Comparison of ENCODE assay signal across 13 cellular contexts in genomic region chr20:44811150-44811685, GRCh38. TPM values are rescaled to one million over a fixed set of nuclear protein-coding genes. Genes with fewer than 3 reads are reported as not detected.
DNase-seq lines count a peak whose midpoint lies in the region; ATAC-seq and TF ChIP-seq lines count a peak whose summit lies in the region.
"Had no signal": no experiment of that assay in that cellular context is flagged by ENCODE, and none has a peak within 500 bp of the region (broad histone marks: within the 10 kb centered on the region; RNA-seq: fewer than 3 reads in every experiment).

No MANE protein-coding gene starts in this region.

- H4K20me1 ChIP-seq in mammary epithelial cell (ENCODE audit: insufficient read depth, low read length) = peaks cover 1% of the 10 kb centered on the region

- 82% methylated on average over 13 of the region's 15 CpGs for WGBS in mammary epithelial cell (ENCODE audit: low coverage, missing lambda C conversion rate)

- no peaks in the 10 kb centered on the region for H3K36me3 ChIP-seq in Caco-2 (ENCODE audit: control insufficient read depth, insufficient read depth, low read length)
- H3K36me3 ChIP-seq in mammary epithelial cell (ENCODE audit: insufficient read depth, low read length) = no peaks in the 10 kb centered on the region
- H3K36me3 ChIP-seq: tibial artery had no signal

- no peaks in the 10 kb centered on the region for H3K4me1 Mint-ChIP-seq in Caco-2 (ENCODE audit: low read depth, unreplicated experiment)
- H3K4me1 Mint-ChIP-seq in IgD-negative memory B cell = peaks cover 0 to 4% (median 3%) of the 10 kb centered on the region in 3 donors
- peaks cover 0 to 11% of the 10 kb centered on the region in 2 donors for H3K4me1 Mint-ChIP-seq in effector memory CD8-positive, alpha-beta T cell (ENCODE audit: low read depth in 2 of 2)
- H3K4me1 Mint-ChIP-seq in nephron = peaks cover 41% of the 10 kb centered on the region

- POLR2A ChIA-PET in Caco-2 (lab: Charles Lee) = no interaction called here

- H3K27ac ChIP-seq in mammary epithelial cell (ENCODE audit: insufficient read depth, low read depth, low read length) = no peak overlapping the region
- H3K27ac ChIP-seq: foreskin keratinocyte, tibial artery had no signal

- peak in 1 of 2 experiments; percentile 44 for DNase-seq in Caco-2
- no peak for DNase-seq in effector memory CD8-positive, alpha-beta T cell
- no peak for DNase-seq in DMS79 treated with DMSO at 0.1 percent for 48 hours (lab: John Stamatoyannopoulos, UW)
- no peak for DNase-seq in stimulated activated CD4-positive, alpha-beta T cell treated with anti-CD3 and anti-CD28 coated beads, Interleukin-4, amount 100 ng/mL, for 24 hours
- no peak for DNase-seq in mammary epithelial cell
- no peak for DNase-seq in NCI-H1105 treated with DMSO at 0.1 percent for 48 hours (lab: John Stamatoyannopoulos, UW)
- DNase-seq: amniotic stem cell, foreskin keratinocyte, left cardiac atrium, small intestine, tibial artery had no signal

- BruUV-seq in Caco-2 (replicated peaks; lab: Mats Ljungman, UMichigan) (no TSS peak), mammary epithelial cell (replicated peaks; lab: Mats Ljungman, UMichigan) (no TSS peak)

- in situ Hi-C loops in mammary epithelial cell (cut with MboI; ENCODE audit: low sequenced_read_pairs in 2 of 2) = no loop called here

- H3K79me2 ChIP-seq in mammary epithelial cell (ENCODE audit: insufficient read depth, low read length) = no peaks in the 10 kb centered on the region

- H3K9me3 Mint-ChIP-seq in Caco-2 (ENCODE audit: unreplicated experiment) (no peaks in the 10 kb centered on the region), IgD-negative memory B cell (peaks cover 0 to 4% (median 0%) of the 10 kb centered on the region in 3 donors), nephron (peaks cover 15% of the 10 kb centered on the region)
- no peaks in the 10 kb centered on the region for H3K9me3 Mint-ChIP-seq in effector memory CD8-positive, alpha-beta T cell

- no peak overlapping the region for H3K4me3 ChIP-seq in Caco-2 (ENCODE audit: low read depth, low read length)
- H3K4me3 ChIP-seq in mammary epithelial cell (replicated peaks in 1 of 3; ENCODE audit: insufficient read depth in 1 of 3, low read depth in 2 of 3, low read length in 3 of 3) = no peak overlapping the region

- H3K27me3 ChIP-seq in Caco-2 (replicated peaks; ENCODE audit: control insufficient read depth, insufficient read depth, low read length) = peaks cover 5% of the 10 kb centered on the region; the same call in 1 of the 2 replicates
- H3K27me3 ChIP-seq in mammary epithelial cell (ENCODE audit: insufficient read depth, low read length) = peaks cover 35% of the 10 kb centered on the region

- peaks cover 5% of the 10 kb centered on the region; the same call in 1 of the 2 replicates for H3K4me1 ChIP-seq in Caco-2
- H3K4me1 ChIP-seq in mammary epithelial cell (ENCODE audit: insufficient read depth, low read length) = no peaks in the 10 kb centered on the region
- H3K4me1 ChIP-seq: foreskin keratinocyte had no signal

- H3K36me3 Mint-ChIP-seq in Caco-2 (ENCODE audit: insufficient read depth, unreplicated experiment) (peaks cover 6% of the 10 kb centered on the region), IgD-negative memory B cell (peaks cover 2% of the 10 kb centered on the region), nephron (ENCODE audit: low read depth) (no peaks in the 10 kb centered on the region)
- no peaks in the 10 kb centered on the region for H3K36me3 Mint-ChIP-seq in effector memory CD8-positive, alpha-beta T cell (ENCODE audit: insufficient read depth)

- H3K27me3 Mint-ChIP-seq in Caco-2 (ENCODE audit: insufficient read depth, unreplicated experiment) (peaks cover 26% of the 10 kb centered on the region), IgD-negative memory B cell (peaks cover 56% of the 10 kb centered on the region), nephron (ENCODE audit: low read depth) (peaks cover 52% of the 10 kb centered on the region)
- H3K27me3 Mint-ChIP-seq in effector memory CD8-positive, alpha-beta T cell = peaks cover 59 to 74% of the 10 kb centered on the region in 2 donors

- ATAC-seq in effector memory CD8-positive, alpha-beta T cell (replicated peaks) = no peak

- intact Hi-C loops in Caco-2 (cut with micrococcal nuclease; ENCODE audit: unreplicated experiment) = loop anchor here (5.0 kb wide), 1 partner anchor 36 kb away; no protein-coding TSS in a partner anchor
- intact Hi-C loops in mammary epithelial cell (cut with micrococcal nuclease) = no loop called here

- no peaks in the 10 kb centered on the region for H3K9me3 ChIP-seq in Caco-2
- H3K9me3 ChIP-seq in mammary epithelial cell (replicated peaks; ENCODE audit: insufficient read depth, low read length) = peaks cover 6% of the 10 kb centered on the region

- no peak overlapping the region for H3K4me2 ChIP-seq in mammary epithelial cell (ENCODE audit: insufficient read depth, low read depth, low read length)

- CTCF ChIA-PET in Caco-2 (lab: Charles Lee) = interaction anchor here (0.5 kb wide), 1 partner anchor 127 kb away, joined by 3 read pairs; no protein-coding TSS in a partner anchor
- CTCF ChIA-PET in mammary epithelial cell (lab: Charles Lee; ENCODE audit: low non-redundant PET) = no interaction called here

- peak overlapping the region; percentile 63 for H3K4me3 Mint-ChIP-seq in Caco-2 (ENCODE audit: unreplicated experiment)
- peak overlapping the region in 3 of 4 donors; percentile 19 to 59 (median 35) for H3K4me3 Mint-ChIP-seq in IgD-negative memory B cell
- H3K4me3 Mint-ChIP-seq in effector memory CD8-positive, alpha-beta T cell = peak overlapping the region; percentile 28 to 62
- H3K4me3 Mint-ChIP-seq in nephron = peak overlapping the region; percentile 74 to 85 (median 84)

- H2AFZ ChIP-seq in mammary epithelial cell (ENCODE audit: low read depth, low read length) = no peak overlapping the region

- TF ChIP-seq CTCF in Caco-2 (IDR thresholded peaks at IDR 0.05; ENCODE audit: insufficient read depth in 1 of 2, low read depth in 1 of 2, low read length in 1 of 2, severe bottlenecking in 1 of 2, unreplicated experiment in 1 of 2) = no peak
- no peak for TF ChIP-seq CTCF in nephron (IDR thresholded peaks at IDR 0.05; ENCODE audit: unreplicated experiment in 3 of 3)
- TF ChIP-seq CTCF in mammary epithelial cell (conservative IDR thresholded peaks at IDR 0.05 in 1 of 2, IDR thresholded peaks at IDR 0.05 in 1 of 2; ENCODE audit: extremely low read depth in 1 of 2, insufficient read depth in 1 of 2, low read depth in 1 of 2, low read length in 2 of 2) = no peak

- no peak overlapping the region for H3K9ac ChIP-seq in mammary epithelial cell (ENCODE audit: insufficient read depth, low read length)

- dilution Hi-C loops in mammary epithelial cell (cut with HindIII; ENCODE audit: low sequenced_read_pairs) = no loop called here

- H3K27ac Mint-ChIP-seq in Caco-2 (ENCODE audit: unreplicated experiment) (no peak overlapping the region), IgD-negative memory B cell (peak overlapping the region in 1 of 3 donors; percentile 16), nephron (peak overlapping the region in 1 of 3 experiments; percentile 4)
- H3K27ac Mint-ChIP-seq in effector memory CD8-positive, alpha-beta T cell = no peak overlapping the region

RNA-seq across cellular contexts. Expression of gene RIMS4, which starts 0.9 kb away (rescaled TPM):
- total RNA-seq in Caco-2 (2022) (7.8 and 9.0 TPM in 2 replicates), mammary epithelial cell (under 1 TPM; under 0.01 to 0.12 TPM)
- polyA plus RNA-seq in IgD-negative memory B cell (not detected), mammary epithelial cell (not detected)
- polyA minus RNA-seq in mammary epithelial cell = not detected
- total RNA-seq: foreskin keratinocyte had no signal
- polyA plus RNA-seq: foreskin keratinocyte had no signal
